8 cellular contexts compared by ENCODE assay signal in the genomic region with DNA sequence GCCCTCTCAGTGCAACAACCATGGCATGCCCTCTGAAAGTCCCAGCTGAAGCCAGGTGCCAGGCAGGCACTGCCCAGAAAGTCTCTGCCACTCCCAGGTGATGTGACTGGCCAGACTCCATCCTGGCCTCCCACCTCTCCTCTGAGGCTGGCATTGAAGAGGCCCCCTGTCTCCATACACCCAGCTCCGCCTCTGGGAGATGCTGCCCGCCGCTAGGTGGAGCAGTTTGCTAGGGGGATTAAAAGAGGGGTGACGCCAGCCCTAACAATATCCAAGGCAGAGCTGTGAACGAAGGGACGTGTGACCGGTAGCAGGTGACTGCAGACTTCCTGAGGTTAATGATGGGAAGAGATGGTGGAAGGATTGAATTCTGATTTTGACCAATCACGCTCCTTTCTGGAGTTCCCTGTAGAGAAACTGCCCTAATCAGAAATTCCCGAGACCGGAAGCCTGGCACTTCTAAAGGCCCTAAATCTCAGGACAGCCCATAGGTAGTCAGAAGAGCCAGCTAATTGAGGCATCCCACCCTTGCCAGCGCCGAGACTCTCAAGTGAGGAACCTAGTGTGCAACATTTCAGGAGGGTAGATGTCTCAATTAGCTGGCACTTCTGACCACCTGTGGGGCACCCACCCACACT. TPM values are rescaled to one million over a fixed set of nuclear protein-coding genes. Genes with fewer than 3 reads are reported as not detected.
DNase-seq lines count a peak whose midpoint lies in the region; ATAC-seq and TF ChIP-seq lines count a peak whose summit lies in the region.

No MANE protein-coding gene starts in this region.

- no peak overlapping the region for H3K4me2 ChIP-seq in PC-9

- peak; percentile 67 for ATAC-seq in activated CD8-positive, alpha-beta memory T cell treated with anti-CD3 and anti-CD28 coated beads, Interleukin-2, amount 10 ng/mL, durations not matched to agents 7 days and 5 days
- ATAC-seq in GM18505 (IDR thresholded peaks at IDR 0.05; ENCODE audit: unreplicated experiment) = no peak

- no peak overlapping the region for H3K4me3 Mint-ChIP-seq in activated CD8-positive, alpha-beta memory T cell treated with anti-CD3 and anti-CD28 coated beads, Interleukin-2, amount 10 ng/mL, durations not matched to agents 7 days and 5 days

- H3K36me3 Mint-ChIP-seq in activated CD8-positive, alpha-beta memory T cell treated with anti-CD3 and anti-CD28 coated beads, Interleukin-2, amount 10 ng/mL, durations not matched to agents 7 days and 5 days = no peaks in the 10 kb centered on the region

- no peak overlapping the region for H3K27ac ChIP-seq in PC-9

- no peaks in the 10 kb centered on the region for H3K27me3 ChIP-seq in PC-9 (ENCODE audit: insufficient read depth, low read depth)

- no TSS peak for BruUV-seq in PC-9 (replicated peaks; lab: Mats Ljungman, UMichigan)

- no peak overlapping the region for H3K4me3 ChIP-seq in PC-9

- TF ChIP-seq POLR2A in GM18505 (IDR thresholded peaks at IDR 0.05; ENCODE audit: borderline replicate concordance, extremely low read depth, insufficient read depth, insufficient read length) = no peak

- no peaks in the 10 kb centered on the region for H3K9me3 ChIP-seq in PC-9 (ENCODE audit: insufficient read depth, low read depth)

- intact Hi-C loops in PC-9 (cut with micrococcal nuclease; ENCODE audit: unreplicated experiment) = no loop called here

- POLR2A ChIA-PET in PC-9 (lab: Charles Lee; ENCODE audit: unreplicated experiment) = no interaction called here

- H4K20me1 ChIP-seq in PC-9 (ENCODE audit: insufficient read depth) = no peaks in the 10 kb centered on the region

- peaks cover 7% of the 10 kb centered on the region for H3K4me1 Mint-ChIP-seq in activated CD8-positive, alpha-beta memory T cell treated with anti-CD3 and anti-CD28 coated beads, Interleukin-2, amount 10 ng/mL, durations not matched to agents 7 days and 5 days

- peaks cover 16% of the 10 kb centered on the region for H3K27me3 Mint-ChIP-seq in activated CD8-positive, alpha-beta memory T cell treated with anti-CD3 and anti-CD28 coated beads, Interleukin-2, amount 10 ng/mL, durations not matched to agents 7 days and 5 days

- no peak overlapping the region for H2AFZ ChIP-seq in PC-9

- H3K9me3 Mint-ChIP-seq in activated CD8-positive, alpha-beta memory T cell treated with anti-CD3 and anti-CD28 coated beads, Interleukin-2, amount 10 ng/mL, durations not matched to agents 7 days and 5 days (ENCODE audit: low read depth) = no peaks in the 10 kb centered on the region

- TF ChIP-seq CTCF in PC-9 (conservative IDR thresholded peaks at IDR 0.05) = no peak; the same call in 1 of the 2 replicates

- no peaks in the 10 kb centered on the region for H3K79me2 ChIP-seq in PC-9 (ENCODE audit: low read depth)

- H3K36me3 ChIP-seq in PC-9 (ENCODE audit: low read depth) = no peaks in the 10 kb centered on the region

- peak; percentile 63 for DNase-seq in activated CD8-positive, alpha-beta memory T cell treated with anti-CD3 and anti-CD28 coated beads, Interleukin-2, amount 10 ng/mL, durations not matched to agents 7 days and 5 days
- no peak for DNase-seq in activated CD8-positive, alpha-beta memory T cell treated with anti-CD3 and anti-CD28 coated beads for 24 hours
- peak; percentile 50 for DNase-seq in OCI-M1 (lab: John Stamatoyannopoulos, UW)
- peak; percentile 6 for DNase-seq in effector CD8-positive, alpha-beta T cell (lab: John Stamatoyannopoulos, UW)
- peak; percentile 19 to 29 for DNase-seq in stimulated activated CD4-positive, alpha-beta T cell treated with anti-CD3 and anti-CD28 coated beads, Interleukin-4, amount 100 ng/mL, for 48 hours (ENCODE audit: low read depth in 2 of 2)
- no peak for DNase-seq in PC-9
- no peak for DNase-seq in GDM1 (lab: John Stamatoyannopoulos, UW)

- peaks cover 23% of the 10 kb centered on the region for H3F3A ChIP-seq in PC-9 (ENCODE audit: insufficient read depth, low read depth)

- H3K27ac Mint-ChIP-seq in activated CD8-positive, alpha-beta memory T cell treated with anti-CD3 and anti-CD28 coated beads, Interleukin-2, amount 10 ng/mL, durations not matched to agents 7 days and 5 days = no peak overlapping the region

- H3K9me2 ChIP-seq in PC-9 (ENCODE audit: insufficient read depth) = no peaks in the 10 kb centered on the region

- CTCF ChIA-PET in activated CD8-positive, alpha-beta memory T cell treated with anti-CD3 and anti-CD28 coated beads, Interleukin-2, amount 10 ng/mL, durations not matched to agents 7 days and 5 days (lab: Charles Lee) = interaction anchor here (0.5 to 2.2 kb wide), 13 partner anchors 8 to 329 kb away, joined by 3 to 13 read pairs (median 3); no protein-coding TSS in a partner anchor
- CTCF ChIA-PET in PC-9 (lab: Charles Lee) = interaction anchor here (0.6 kb wide), 1 partner anchor 923 kb away, joined by 3 read pairs; no protein-coding TSS in a partner anchor

- H3K4me1 ChIP-seq in PC-9 (replicated peaks; ENCODE audit: insufficient read depth) = peaks cover 39% of the 10 kb centered on the region

RNA-seq across cellular contexts. Expression of gene PLEK2, which starts 8.3 kb away (rescaled TPM):
- under 1 TPM in 1 of 2 experiments, not detected in 1; 0.44 TPM for total RNA-seq in activated CD8-positive, alpha-beta memory T cell treated with anti-CD3 and anti-CD28 coated beads, Interleukin-2, amount 10 ng/mL, durations not matched to agents 7 days and 5 days
- 32.7 and 46.0 TPM in 2 replicates for total RNA-seq in PC-9 (2021)

Comparison
In these comparisons a context has a peak if more than half of its experiments do, and no peak if none do; other contexts are left out.
1. DNase-seq: peak in activated CD8-positive, alpha-beta memory T cell treated with anti-CD3 and anti-CD28 coated beads, Interleukin-2, amount 10 ng/mL, durations not matched to agents 7 days and 5 days (single experiment), OCI-M1 (single experiment), effector CD8-positive, alpha-beta T cell (single experiment) and stimulated activated CD4-positive, alpha-beta T cell treated with anti-CD3 and anti-CD28 coated beads, Interleukin-4, amount 100 ng/mL, for 48 hours (2 of 2); none in activated CD8-positive, alpha-beta memory T cell treated with anti-CD3 and anti-CD28 coated beads for 24 hours (single experiment), PC-9 (0 of 2) and GDM1 (single experiment).
2. RNA of gene PLEK2, which starts 8.3 kb away (total RNA-seq): 32.7 to 46.0 TPM in PC-9; 0.44 TPM in activated CD8-positive, alpha-beta memory T cell treated with anti-CD3 and anti-CD28 coated beads, Interleukin-2, amount 10 ng/mL, durations not matched to agents 7 days and 5 days; every median in the first group is over 10 times any median in the second.